In genomic region chr19:6730153-6730804, GRCh38 we compare ENCODE assay signal across 8 cellular contexts.
DNase-seq lines count a peak whose midpoint lies in the region; ATAC-seq lines count a peak whose summit lies in the region.

No MANE protein-coding gene starts in this region.

- H3K4me3 Mint-ChIP-seq in activated T-cell treated with anti-CD3 and anti-CD28 coated beads, Interleukin-2, amount 50 U/mL, for 24 hours: no peak overlapping the region

- no peaks in the 10 kb centered on the region for H3K27me3 Mint-ChIP-seq in activated T-cell treated with anti-CD3 and anti-CD28 coated beads, Interleukin-2, amount 50 U/mL, for 24 hours

- peaks cover 37% of the 10 kb centered on the region for H3K36me3 Mint-ChIP-seq in activated T-cell treated with anti-CD3 and anti-CD28 coated beads, Interleukin-2, amount 50 U/mL, for 24 hours (ENCODE audit: low read depth)

- ATAC-seq in stimulated activated naive CD8-positive, alpha-beta T cell treated with anti-CD3 and anti-CD28 coated beads, Interleukin-15, Interleukin-2, amounts not matched to agents 100 U/mL and 50 U/mL, for 24 hours: peak; percentile 56

- H3K4me1 Mint-ChIP-seq in activated T-cell treated with anti-CD3 and anti-CD28 coated beads, Interleukin-2, amount 50 U/mL, for 24 hours (ENCODE audit: low read depth): peaks cover 4% of the 10 kb centered on the region

- DNase-seq in NCI-H2029 (lab: John Stamatoyannopoulos, UW) (peak; percentile 58), NCI-H2029 treated with DMSO at 0.1 percent for 48 hours (lab: John Stamatoyannopoulos, UW) (no peak), left kidney (ENCODE audit: low read depth, low spot score) (peak; percentile 74), NCI-H2081 (lab: John Stamatoyannopoulos, UW) (no peak), glomerular visceral epithelial cell (ENCODE audit: extremely low spot score) (no peak), retina (no peak)
- DNase-seq in activated T-cell treated with anti-CD3 and anti-CD28 coated beads, Interleukin-2, amount 50 U/mL, for 24 hours: peak; percentile 63
- peak; percentile 73 for DNase-seq in stimulated activated naive CD8-positive, alpha-beta T cell treated with anti-CD3 and anti-CD28 coated beads, Interleukin-15, Interleukin-2, amounts not matched to agents 100 U/mL and 50 U/mL, for 24 hours

- H3K27ac Mint-ChIP-seq in activated T-cell treated with anti-CD3 and anti-CD28 coated beads, Interleukin-2, amount 50 U/mL, for 24 hours: no peak overlapping the region

- no peaks in the 10 kb centered on the region for H3K9me3 Mint-ChIP-seq in activated T-cell treated with anti-CD3 and anti-CD28 coated beads, Interleukin-2, amount 50 U/mL, for 24 hours

Comparison
In these comparisons a context has a peak if more than half of its experiments do, and no peak if none do; other contexts are left out.
1. DNase-seq: peak in NCI-H2029 (single experiment), activated T-cell treated with anti-CD3 and anti-CD28 coated beads, Interleukin-2, amount 50 U/mL, for 24 hours (single experiment), left kidney (single experiment) and stimulated activated naive CD8-positive, alpha-beta T cell treated with anti-CD3 and anti-CD28 coated beads, Interleukin-15, Interleukin-2, amounts not matched to agents 100 U/mL and 50 U/mL, for 24 hours (single experiment); none in NCI-H2029 treated with DMSO at 0.1 percent for 48 hours (single experiment), NCI-H2081 (0 of 2), glomerular visceral epithelial cell (single experiment) and retina (single experiment).